Comparison of ENCODE assay signal across 9 cellular contexts in the genomic region with DNA sequence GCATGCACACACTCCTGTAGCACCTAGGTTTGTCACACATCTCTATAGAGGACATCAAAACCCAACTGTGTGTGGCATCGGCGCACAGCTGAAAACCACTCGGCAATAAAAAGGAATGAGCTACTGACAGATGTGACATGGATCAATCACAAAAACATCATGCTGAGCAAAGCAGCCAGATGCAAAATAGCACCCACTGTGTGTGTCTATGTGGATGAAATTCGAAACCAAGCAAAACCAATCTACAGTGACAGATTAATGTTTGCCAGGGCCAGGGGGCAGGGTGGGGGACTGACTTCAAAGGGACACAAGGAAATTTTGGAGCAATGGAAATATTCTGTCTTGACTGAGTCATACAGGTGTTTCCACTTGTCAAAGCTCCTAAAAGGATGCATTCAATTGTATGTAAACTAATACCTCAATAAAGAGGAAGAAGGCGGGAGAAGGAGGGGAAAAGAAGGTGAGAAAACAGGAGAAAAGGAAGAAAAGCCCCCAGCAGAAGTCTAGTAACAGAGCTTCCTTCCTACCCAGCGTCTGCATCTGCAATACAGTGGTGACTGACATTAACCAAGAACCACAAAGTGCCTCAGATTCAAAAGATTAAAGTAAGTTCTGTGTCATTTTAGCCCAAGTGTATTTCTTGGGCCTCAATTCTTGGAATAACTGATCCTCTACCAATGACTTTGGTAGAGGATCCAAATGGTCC. TPM values are rescaled to one million over a fixed set of nuclear protein-coding genes. Genes with fewer than 3 reads are reported as not detected.
A peak's percentile ranks its signal among the peaks of the same experiment; 100 is the strongest.
DNase-seq lines count a peak whose midpoint lies in the region; ATAC-seq lines count a peak whose summit lies in the region.
"Had no signal": no experiment of that assay in that cellular context is flagged by ENCODE, and none has a peak within 500 bp of the region (broad histone marks: within the 10 kb centered on the region; RNA-seq: fewer than 3 reads in every experiment).

No MANE protein-coding gene starts in this region.

- H3K56ac ChIP-seq in mesendoderm (ENCODE audit: low read length): no peak overlapping the region

- no peak overlapping the region for H3K4me2 ChIP-seq in mesendoderm (ENCODE audit: low read length)

- no peak overlapping the region for H2AK5ac ChIP-seq in mesendoderm (ENCODE audit: low read length)

- intact Hi-C loops in Right ventricle myocardium superior (cut with DNase I) (no loop called here), cardiac septum (cut with DNase I) (loop anchor here (5.0 kb wide), 1 partner anchor 42 kb away; no protein-coding TSS in a partner anchor)

- WGBS in mesendoderm (ENCODE audit: extremely low coverage, insufficient coverage, low lambda C conversion rate): no CpG with 5 or more reads among the region's 6 CpGs

- H2BK120ac ChIP-seq in mesendoderm (ENCODE audit: low read depth, low read length): no peak overlapping the region

- DNase-seq in GF-D8 (lab: John Stamatoyannopoulos, UW): peak; percentile 52
- peak; percentile 7 to 35 for DNase-seq in activated CD4-positive, alpha-beta T cell treated with anti-CD3 and anti-CD28 coated beads, Interleukin-2, amount 50 U/mL, for 4 hours
- DNase-seq in mesendoderm: peak; percentile 29
- DNase-seq in Right ventricle myocardium superior: no peak
- no peak for DNase-seq in cardiac septum (ENCODE audit: low spot score)
- no peak for DNase-seq in AML-193 (lab: John Stamatoyannopoulos, UW)

- no peak overlapping the region for H4K5ac ChIP-seq in mesendoderm (ENCODE audit: low read length)

- H2BK15ac ChIP-seq in mesendoderm (replicated peaks; ENCODE audit: low read depth): no peak overlapping the region

- H3K27ac ChIP-seq in mesendoderm (ENCODE audit: low read depth, low read length): no peak overlapping the region
- H3K27ac ChIP-seq: SK-N-MC had no signal

- H3K4me1 ChIP-seq in mesendoderm (ENCODE audit: control insufficient read depth, low read depth, low read length): peaks cover 20% of the 10 kb centered on the region

- H3K23ac ChIP-seq in mesendoderm (ENCODE audit: low read length): no peak overlapping the region

- H3K18ac ChIP-seq in mesendoderm (ENCODE audit: low read length): no peak overlapping the region

- H3K36me3 ChIP-seq in mesendoderm (ENCODE audit: control insufficient read depth, insufficient read depth, low read length): no peaks in the 10 kb centered on the region

- no peak overlapping the region for H3K4me3 ChIP-seq in mesendoderm (ENCODE audit: low read length)
- H3K4me3 ChIP-seq: SK-N-MC had no signal

- peaks cover 32% of the 10 kb centered on the region for H3K79me2 ChIP-seq in mesendoderm (ENCODE audit: control insufficient read depth, insufficient read depth, low read length)

- H2BK5ac ChIP-seq in mesendoderm (ENCODE audit: low read length): no peak overlapping the region

- H3K79me1 ChIP-seq in mesendoderm (ENCODE audit: low read length): peaks cover 31% of the 10 kb centered on the region

- H4K8ac ChIP-seq in mesendoderm (ENCODE audit: low read depth, low read length): no peak overlapping the region

- ATAC-seq in HG03064 (IDR thresholded peaks at IDR 0.05; ENCODE audit: low read depth, unreplicated experiment) (peak; percentile 66), GM18858 (IDR thresholded peaks at IDR 0.05; ENCODE audit: unreplicated experiment) (no peak), Right ventricle myocardium superior (ENCODE audit: poor library complexity) (no peak)

- H3K27me3 ChIP-seq in mesendoderm (ENCODE audit: insufficient read depth, low read length, poor library complexity): no peaks in the 10 kb centered on the region

- H3K9ac ChIP-seq in mesendoderm (ENCODE audit: low read length): no peak overlapping the region

- no peak overlapping the region for H3K4ac ChIP-seq in mesendoderm (ENCODE audit: low read depth, low read length)

RNA-seq across cellular contexts. Expression of gene PACSIN2, which starts 49.8 kb away (rescaled TPM):
- polyA plus RNA-seq in mesendoderm (2013, experiment 1 of 2): 48.6 TPM
- 48.6 TPM for polyA plus RNA-seq in mesendoderm (2013, experiment 2 of 2)
- 60.2 TPM for total RNA-seq in Right ventricle myocardium superior
- 41.5 TPM for total RNA-seq in cardiac septum

Comparison
In these comparisons a context has a peak if more than half of its experiments do, and no peak if none do; other contexts are left out.
1. DNase-seq: peak in GF-D8 (single experiment), activated CD4-positive, alpha-beta T cell treated with anti-CD3 and anti-CD28 coated beads, Interleukin-2, amount 50 U/mL, for 4 hours (2 of 2) and mesendoderm (single experiment); none in Right ventricle myocardium superior (single experiment), cardiac septum (single experiment) and AML-193 (0 of 2).